1 cellular context compared by ENCODE assay signal in the genomic region with DNA sequence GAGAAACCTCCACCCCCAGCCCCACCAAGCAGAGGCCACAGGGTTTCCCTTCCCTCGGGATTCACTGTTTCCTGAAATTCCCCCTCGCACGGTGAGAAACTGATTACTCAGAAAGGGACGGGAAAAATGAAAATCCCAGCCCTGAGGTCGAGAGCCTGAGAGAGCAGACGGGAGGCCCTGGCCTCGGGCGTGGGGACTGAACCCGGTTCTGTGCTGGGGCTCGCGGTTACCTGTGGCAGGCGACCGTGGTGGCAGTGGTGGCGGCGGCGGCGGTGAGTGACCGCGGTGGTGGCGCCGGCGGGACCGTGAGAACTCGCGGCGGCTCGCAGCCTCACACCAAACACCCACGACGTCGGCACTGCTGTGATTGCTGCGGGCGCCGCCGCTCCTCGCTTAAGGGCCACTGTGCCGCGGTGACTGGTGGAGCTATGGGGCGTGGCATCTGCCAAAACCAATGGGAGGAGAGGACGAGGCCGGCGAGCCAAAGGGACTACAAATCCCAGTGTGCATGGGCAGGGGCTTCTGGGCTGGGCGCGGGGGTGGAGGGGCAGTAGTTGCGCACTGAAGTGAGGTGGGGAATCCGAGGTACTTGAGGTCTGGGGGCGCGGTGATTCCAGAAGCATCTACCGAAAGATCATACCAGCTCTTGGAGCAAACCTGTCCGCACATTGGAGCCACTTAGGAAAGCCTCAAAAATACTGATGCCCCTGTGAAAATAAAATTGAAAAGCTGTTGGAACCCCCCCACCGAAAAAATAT.
A peak's percentile ranks its signal among the peaks of the same experiment; 100 is the strongest.
TF ChIP-seq lines count a peak whose summit lies in the region.

Gene LGMN, minus strand, starts transcription at position 369 of the 758 bp plus-strand sequence. CDS start 15,841 bp downstream, outside the sequence.

TF ChIP-seq in HepG2, 621 proteins besides CTCF, POLR2A, EP300 and RAD21 (continued from another document and continues in another):
- TF ChIP-seq ZNF639 (CRISPR knock-in tag; conservative IDR thresholded peaks at IDR 0.05), result no peak
- peak; percentile 51; the same call in 1 of the 2 replicates for TF ChIP-seq AHR (CRISPR knock-in tag; IDR thresholded peaks at IDR 0.05)
- no peak for TF ChIP-seq ELF1 (CRISPR knock-in tag; IDR thresholded peaks at IDR 0.05)
- TF ChIP-seq CHCHD3 (CRISPR knock-in tag; IDR thresholded peaks at IDR 0.05), result no peak
- TF ChIP-seq, protein P1, sequence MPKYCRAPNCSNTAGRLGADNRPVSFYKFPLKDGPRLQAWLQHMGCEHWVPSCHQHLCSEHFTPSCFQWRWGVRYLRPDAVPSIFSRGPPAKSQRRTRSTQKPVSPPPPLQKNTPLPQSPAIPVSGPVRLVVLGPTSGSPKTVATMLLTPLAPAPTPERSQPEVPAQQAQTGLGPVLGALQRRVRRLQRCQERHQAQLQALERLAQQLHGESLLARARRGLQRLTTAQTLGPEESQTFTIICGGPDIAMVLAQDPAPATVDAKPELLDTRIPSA (CRISPR knock-in tag; IDR thresholded peaks at IDR 0.05; ENCODE audit: borderline replicate concordance), result no peak
- no peak for TF ChIP-seq ZNF746 (CRISPR knock-in tag; IDR thresholded peaks at IDR 0.05)
- TF ChIP-seq KLF12 (CRISPR knock-in tag; IDR thresholded peaks at IDR 0.05; ENCODE audit: borderline replicate concordance), result no peak
- TF ChIP-seq THAP11 (CRISPR knock-in tag; IDR thresholded peaks at IDR 0.05), result peak; percentile 98
- peak; percentile 88; the same call in 1 of the 2 replicates for TF ChIP-seq ZNF318 (CRISPR knock-in tag; IDR thresholded peaks at IDR 0.05)
- TF ChIP-seq ONECUT2 (CRISPR knock-in tag; IDR thresholded peaks at IDR 0.05), result no peak
- no peak for TF ChIP-seq ATM (IDR thresholded peaks at IDR 0.05; ENCODE audit: borderline replicate concordance)
- no peak for TF ChIP-seq ZNF367 (CRISPR knock-in tag; IDR thresholded peaks at IDR 0.05; ENCODE audit: borderline replicate concordance)
- TF ChIP-seq ZNF280B (CRISPR knock-in tag; IDR thresholded peaks at IDR 0.05; ENCODE audit: borderline replicate concordance), result peak; percentile 89; the same call in 1 of the 2 replicates
- no peak for TF ChIP-seq TERF1 (CRISPR knock-in tag; IDR thresholded peaks at IDR 0.05)
- TF ChIP-seq ZSCAN12 (CRISPR knock-in tag; IDR thresholded peaks at IDR 0.05), result no peak
- no peak for TF ChIP-seq NBN (conservative IDR thresholded peaks at IDR 0.05)
- TF ChIP-seq ZMYM3 (CRISPR knock-in tag; IDR thresholded peaks at IDR 0.05), result peak; percentile 37; the same call in 1 of the 2 replicates
- no peak for TF ChIP-seq LCORL (IDR thresholded peaks at IDR 0.05)
- 0 out of 2 replicates have a peak, but pooled peaks have one; percentile 23 for TF ChIP-seq LCORL (CRISPR knock-in tag; IDR thresholded peaks at IDR 0.05)
- TF ChIP-seq TCF7L2 (IDR thresholded peaks at IDR 0.05; ENCODE audit: low read depth, low read length), result no peak
- TF ChIP-seq RFX5 (IDR thresholded peaks at IDR 0.05; ENCODE audit: low read depth, low read length), result peak; percentile 25; the same call in 1 of the 2 replicates
- TF ChIP-seq CSRNP2 (CRISPR knock-in tag; conservative IDR thresholded peaks at IDR 0.05; ENCODE audit: low read depth), result no peak
- TF ChIP-seq ZNF34 (CRISPR knock-in tag; IDR thresholded peaks at IDR 0.05; ENCODE audit: borderline replicate concordance), result 0 out of 2 replicates have a peak, but pooled peaks have one; percentile 82
- peak; percentile 66 for TF ChIP-seq ZNF331 (CRISPR knock-in tag; IDR thresholded peaks at IDR 0.05)
- no peak for TF ChIP-seq ATF6 (CRISPR knock-in tag; conservative IDR thresholded peaks at IDR 0.05)
- peak; percentile 67; the same call in 1 of the 2 replicates for TF ChIP-seq GATA4 (IDR thresholded peaks at IDR 0.05; ENCODE audit: borderline replicate concordance, low read depth)
- TF ChIP-seq ZNF670 (CRISPR knock-in tag; IDR thresholded peaks at IDR 0.05; ENCODE audit: borderline replicate concordance), result 0 out of 2 replicates have a peak, but pooled peaks have one; percentile 15
- TF ChIP-seq HDAC2 (CRISPR knock-in tag; IDR thresholded peaks at IDR 0.05), result peak; percentile 28; the same call in 1 of the 2 replicates
- peak; percentile 65; the same call in 1 of the 2 replicates for TF ChIP-seq NR2C2 (CRISPR knock-in tag; IDR thresholded peaks at IDR 0.05; ENCODE audit: borderline replicate concordance)
- 0 out of 2 replicates have a peak, but pooled peaks have one; percentile 39 for TF ChIP-seq CBFB (CRISPR knock-in tag; IDR thresholded peaks at IDR 0.05)
- no peak for TF ChIP-seq DDIT3 (CRISPR knock-in tag; IDR thresholded peaks at IDR 0.05)
- peak; percentile 33; the same call in 1 of the 2 replicates for TF ChIP-seq SIN3A (IDR thresholded peaks at IDR 0.05; ENCODE audit: borderline replicate concordance, low read depth, low read length)
- TF ChIP-seq, protein P2, sequence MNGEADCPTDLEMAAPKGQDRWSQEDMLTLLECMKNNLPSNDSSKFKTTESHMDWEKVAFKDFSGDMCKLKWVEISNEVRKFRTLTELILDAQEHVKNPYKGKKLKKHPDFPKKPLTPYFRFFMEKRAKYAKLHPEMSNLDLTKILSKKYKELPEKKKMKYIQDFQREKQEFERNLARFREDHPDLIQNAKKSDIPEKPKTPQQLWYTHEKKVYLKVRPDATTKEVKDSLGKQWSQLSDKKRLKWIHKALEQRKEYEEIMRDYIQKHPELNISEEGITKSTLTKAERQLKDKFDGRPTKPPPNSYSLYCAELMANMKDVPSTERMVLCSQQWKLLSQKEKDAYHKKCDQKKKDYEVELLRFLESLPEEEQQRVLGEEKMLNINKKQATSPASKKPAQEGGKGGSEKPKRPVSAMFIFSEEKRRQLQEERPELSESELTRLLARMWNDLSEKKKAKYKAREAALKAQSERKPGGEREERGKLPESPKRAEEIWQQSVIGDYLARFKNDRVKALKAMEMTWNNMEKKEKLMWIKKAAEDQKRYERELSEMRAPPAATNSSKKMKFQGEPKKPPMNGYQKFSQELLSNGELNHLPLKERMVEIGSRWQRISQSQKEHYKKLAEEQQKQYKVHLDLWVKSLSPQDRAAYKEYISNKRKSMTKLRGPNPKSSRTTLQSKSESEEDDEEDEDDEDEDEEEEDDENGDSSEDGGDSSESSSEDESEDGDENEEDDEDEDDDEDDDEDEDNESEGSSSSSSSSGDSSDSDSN (CRISPR knock-in tag; IDR thresholded peaks at IDR 0.05), result peak; percentile 92; the same call in 1 of the 2 replicates
- no peak for TF ChIP-seq ZSCAN30 (CRISPR knock-in tag; IDR thresholded peaks at IDR 0.05)
